1 cellular context compared by ENCODE assay signal in genomic region chr2:44169155-44169898, GRCh38.
TF ChIP-seq lines count a peak whose summit lies in the region.

No MANE protein-coding gene starts in this region.

TF ChIP-seq in HepG2, 621 proteins besides CTCF, POLR2A, EP300 and RAD21 (continued from another document and continues in another):
- TF ChIP-seq TP53 (CRISPR knock-in tag; conservative IDR thresholded peaks at IDR 0.05) (no peak), ZNF180 (CRISPR knock-in tag; IDR thresholded peaks at IDR 0.05; ENCODE audit: borderline replicate concordance, low read depth) (no peak), ZNF572 (CRISPR knock-in tag; IDR thresholded peaks at IDR 0.05) (no peak), ZNF607 (CRISPR knock-in tag; IDR thresholded peaks at IDR 0.05; ENCODE audit: borderline replicate concordance) (0 out of 2 replicates have a peak, but pooled peaks have one; percentile 82), HMGA1 (CRISPR knock-in tag; conservative IDR thresholded peaks at IDR 0.05) (no peak), IKZF1 (IDR thresholded peaks at IDR 0.05) (no peak), ZNF549 (CRISPR knock-in tag; IDR thresholded peaks at IDR 0.05) (no peak), AKAP8 (CRISPR knock-in tag; IDR thresholded peaks at IDR 0.05) (no peak), ZNF577 (CRISPR knock-in tag; IDR thresholded peaks at IDR 0.05; ENCODE audit: borderline replicate concordance, low read depth) (no peak), ZNF441 (CRISPR knock-in tag; IDR thresholded peaks at IDR 0.05; ENCODE audit: borderline replicate concordance) (no peak), YEATS2 (CRISPR knock-in tag; IDR thresholded peaks at IDR 0.05; ENCODE audit: borderline replicate concordance) (no peak), SP140L (CRISPR knock-in tag; IDR thresholded peaks at IDR 0.05; ENCODE audit: borderline replicate concordance) (no peak), ZKSCAN5 (CRISPR knock-in tag; IDR thresholded peaks at IDR 0.05) (no peak), HDAC6 (IDR thresholded peaks at IDR 0.05; ENCODE audit: low read depth, low read length) (no peak), U2AF1 (optimal IDR thresholded peaks at IDR 0.05; ENCODE audit: low read depth, low read length) (no peak), ZNF777 (CRISPR knock-in tag; IDR thresholded peaks at IDR 0.05) (0 out of 2 replicates have a peak, but pooled peaks have one; percentile 6), HDAC2 (CRISPR knock-in tag; IDR thresholded peaks at IDR 0.05) (0 out of 2 replicates have a peak, but pooled peaks have one; percentile 25), SNRNP70 (IDR thresholded peaks at IDR 0.05; ENCODE audit: low read depth, low read length) (no peak), XBP1 (CRISPR knock-in tag; IDR thresholded peaks at IDR 0.05) (no peak), FOSL1 (CRISPR knock-in tag; IDR thresholded peaks at IDR 0.05; ENCODE audit: borderline replicate concordance) (no peak), ZBTB33 (CRISPR knock-in tag; IDR thresholded peaks at IDR 0.05) (no peak), ZNF451 (CRISPR knock-in tag; IDR thresholded peaks at IDR 0.05) (no peak), ZBTB20 (CRISPR knock-in tag; IDR thresholded peaks at IDR 0.05; ENCODE audit: borderline replicate concordance, low read depth) (no peak), ATF7 (IDR thresholded peaks at IDR 0.05) (no peak), ATF7 (CRISPR knock-in tag; IDR thresholded peaks at IDR 0.05) (no peak), FOXK2 (IDR thresholded peaks at IDR 0.05) (no peak), ISL2 (CRISPR knock-in tag; IDR thresholded peaks at IDR 0.05) (no peak), ZNF576 (CRISPR knock-in tag; IDR thresholded peaks at IDR 0.05) (no peak), ZNF773 (CRISPR knock-in tag; IDR thresholded peaks at IDR 0.05; ENCODE audit: borderline replicate concordance) (no peak), ZNF432 (CRISPR knock-in tag; IDR thresholded peaks at IDR 0.05; ENCODE audit: borderline replicate concordance) (no peak), ZNF775 (CRISPR knock-in tag; IDR thresholded peaks at IDR 0.05; ENCODE audit: borderline replicate concordance) (0 out of 2 replicates have a peak, but pooled peaks have one; percentile 12), ZNF782 (CRISPR knock-in tag; IDR thresholded peaks at IDR 0.05; ENCODE audit: borderline replicate concordance) (no peak), NFE2L2 (IDR thresholded peaks at IDR 0.05; ENCODE audit: low read length) (no peak), MED13 (CRISPR knock-in tag; IDR thresholded peaks at IDR 0.05) (no peak), SMAD1 (CRISPR knock-in tag; IDR thresholded peaks at IDR 0.05; ENCODE audit: borderline replicate concordance, low read depth) (0 out of 2 replicates have a peak, but pooled peaks have one; percentile 63), SMARCC2 (IDR thresholded peaks at IDR 0.05) (no peak), MAX (IDR thresholded peaks at IDR 0.05) (no peak), ZBTB49 (CRISPR knock-in tag; IDR thresholded peaks at IDR 0.05; ENCODE audit: borderline replicate concordance) (no peak), PAX8 (CRISPR knock-in tag; IDR thresholded peaks at IDR 0.05; ENCODE audit: borderline replicate concordance) (no peak), KLF15 (CRISPR knock-in tag; IDR thresholded peaks at IDR 0.05; ENCODE audit: borderline replicate concordance) (no peak), ZFAT (CRISPR knock-in tag; conservative IDR thresholded peaks at IDR 0.05) (no peak), ZNF160 (CRISPR knock-in tag; IDR thresholded peaks at IDR 0.05) (no peak), ZNF724P (CRISPR knock-in tag; IDR thresholded peaks at IDR 0.05; ENCODE audit: borderline replicate concordance) (no peak), MLX (CRISPR knock-in tag; IDR thresholded peaks at IDR 0.05) (no peak)
- TF ChIP-seq, protein P1, sequence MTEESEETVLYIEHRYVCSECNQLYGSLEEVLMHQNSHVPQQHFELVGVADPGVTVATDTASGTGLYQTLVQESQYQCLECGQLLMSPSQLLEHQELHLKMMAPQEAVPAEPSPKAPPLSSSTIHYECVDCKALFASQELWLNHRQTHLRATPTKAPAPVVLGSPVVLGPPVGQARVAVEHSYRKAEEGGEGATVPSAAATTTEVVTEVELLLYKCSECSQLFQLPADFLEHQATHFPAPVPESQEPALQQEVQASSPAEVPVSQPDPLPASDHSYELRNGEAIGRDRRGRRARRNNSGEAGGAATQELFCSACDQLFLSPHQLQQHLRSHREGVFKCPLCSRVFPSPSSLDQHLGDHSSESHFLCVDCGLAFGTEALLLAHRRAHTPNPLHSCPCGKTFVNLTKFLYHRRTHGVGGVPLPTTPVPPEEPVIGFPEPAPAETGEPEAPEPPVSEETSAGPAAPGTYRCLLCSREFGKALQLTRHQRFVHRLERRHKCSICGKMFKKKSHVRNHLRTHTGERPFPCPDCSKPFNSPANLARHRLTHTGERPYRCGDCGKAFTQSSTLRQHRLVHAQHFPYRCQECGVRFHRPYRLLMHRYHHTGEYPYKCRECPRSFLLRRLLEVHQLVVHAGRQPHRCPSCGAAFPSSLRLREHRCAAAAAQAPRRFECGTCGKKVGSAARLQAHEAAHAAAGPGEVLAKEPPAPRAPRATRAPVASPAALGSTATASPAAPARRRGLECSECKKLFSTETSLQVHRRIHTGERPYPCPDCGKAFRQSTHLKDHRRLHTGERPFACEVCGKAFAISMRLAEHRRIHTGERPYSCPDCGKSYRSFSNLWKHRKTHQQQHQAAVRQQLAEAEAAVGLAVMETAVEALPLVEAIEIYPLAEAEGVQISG (CRISPR knock-in tag; IDR thresholded peaks at IDR 0.05) = peak; percentile 52
- TF ChIP-seq, protein P2, sequence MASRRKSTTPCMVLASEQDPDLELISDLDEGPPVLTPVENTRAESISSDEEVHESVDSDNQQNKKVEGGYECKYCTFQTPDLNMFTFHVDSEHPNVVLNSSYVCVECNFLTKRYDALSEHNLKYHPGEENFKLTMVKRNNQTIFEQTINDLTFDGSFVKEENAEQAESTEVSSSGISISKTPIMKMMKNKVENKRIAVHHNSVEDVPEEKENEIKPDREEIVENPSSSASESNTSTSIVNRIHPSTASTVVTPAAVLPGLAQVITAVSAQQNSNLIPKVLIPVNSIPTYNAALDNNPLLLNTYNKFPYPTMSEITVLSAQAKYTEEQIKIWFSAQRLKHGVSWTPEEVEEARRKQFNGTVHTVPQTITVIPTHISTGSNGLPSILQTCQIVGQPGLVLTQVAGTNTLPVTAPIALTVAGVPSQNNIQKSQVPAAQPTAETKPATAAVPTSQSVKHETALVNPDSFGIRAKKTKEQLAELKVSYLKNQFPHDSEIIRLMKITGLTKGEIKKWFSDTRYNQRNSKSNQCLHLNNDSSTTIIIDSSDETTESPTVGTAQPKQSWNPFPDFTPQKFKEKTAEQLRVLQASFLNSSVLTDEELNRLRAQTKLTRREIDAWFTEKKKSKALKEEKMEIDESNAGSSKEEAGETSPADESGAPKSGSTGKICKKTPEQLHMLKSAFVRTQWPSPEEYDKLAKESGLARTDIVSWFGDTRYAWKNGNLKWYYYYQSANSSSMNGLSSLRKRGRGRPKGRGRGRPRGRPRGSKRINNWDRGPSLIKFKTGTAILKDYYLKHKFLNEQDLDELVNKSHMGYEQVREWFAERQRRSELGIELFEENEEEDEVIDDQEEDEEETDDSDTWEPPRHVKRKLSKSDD (CRISPR knock-in tag; IDR thresholded peaks at IDR 0.05; ENCODE audit: low read depth) = no peak
- TF ChIP-seq, protein P3, sequence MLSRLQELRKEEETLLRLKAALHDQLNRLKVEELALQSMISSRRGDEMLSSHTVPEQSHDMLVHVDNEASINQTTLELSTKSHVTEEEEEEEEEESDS (CRISPR knock-in tag; IDR thresholded peaks at IDR 0.05; ENCODE audit: borderline replicate concordance) = no peak
- TF ChIP-seq, protein P4, sequence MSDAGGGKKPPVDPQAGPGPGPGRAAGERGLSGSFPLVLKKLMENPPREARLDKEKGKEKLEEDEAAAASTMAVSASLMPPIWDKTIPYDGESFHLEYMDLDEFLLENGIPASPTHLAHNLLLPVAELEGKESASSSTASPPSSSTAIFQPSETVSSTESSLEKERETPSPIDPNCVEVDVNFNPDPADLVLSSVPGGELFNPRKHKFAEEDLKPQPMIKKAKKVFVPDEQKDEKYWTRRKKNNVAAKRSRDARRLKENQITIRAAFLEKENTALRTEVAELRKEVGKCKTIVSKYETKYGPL (CRISPR knock-in tag; IDR thresholded peaks at IDR 0.05) = 0 out of 2 replicates have a peak, but pooled peaks have one; percentile 60
- TF ChIP-seq, protein P5, sequence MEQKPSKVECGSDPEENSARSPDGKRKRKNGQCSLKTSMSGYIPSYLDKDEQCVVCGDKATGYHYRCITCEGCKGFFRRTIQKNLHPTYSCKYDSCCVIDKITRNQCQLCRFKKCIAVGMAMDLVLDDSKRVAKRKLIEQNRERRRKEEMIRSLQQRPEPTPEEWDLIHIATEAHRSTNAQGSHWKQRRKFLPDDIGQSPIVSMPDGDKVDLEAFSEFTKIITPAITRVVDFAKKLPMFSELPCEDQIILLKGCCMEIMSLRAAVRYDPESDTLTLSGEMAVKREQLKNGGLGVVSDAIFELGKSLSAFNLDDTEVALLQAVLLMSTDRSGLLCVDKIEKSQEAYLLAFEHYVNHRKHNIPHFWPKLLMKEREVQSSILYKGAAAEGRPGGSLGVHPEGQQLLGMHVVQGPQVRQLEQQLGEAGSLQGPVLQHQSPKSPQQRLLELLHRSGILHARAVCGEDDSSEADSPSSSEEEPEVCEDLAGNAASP (CRISPR knock-in tag; IDR thresholded peaks at IDR 0.05; ENCODE audit: borderline replicate concordance) = no peak
- TF ChIP-seq, protein P6, sequence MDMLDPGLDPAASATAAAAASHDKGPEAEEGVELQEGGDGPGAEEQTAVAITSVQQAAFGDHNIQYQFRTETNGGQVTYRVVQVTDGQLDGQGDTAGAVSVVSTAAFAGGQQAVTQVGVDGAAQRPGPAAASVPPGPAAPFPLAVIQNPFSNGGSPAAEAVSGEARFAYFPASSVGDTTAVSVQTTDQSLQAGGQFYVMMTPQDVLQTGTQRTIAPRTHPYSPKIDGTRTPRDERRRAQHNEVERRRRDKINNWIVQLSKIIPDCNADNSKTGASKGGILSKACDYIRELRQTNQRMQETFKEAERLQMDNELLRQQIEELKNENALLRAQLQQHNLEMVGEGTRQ (IDR thresholded peaks at IDR 0.05; ENCODE audit: low read depth, low read length) = no peak
- TF ChIP-seq, protein P6 (CRISPR knock-in tag; IDR thresholded peaks at IDR 0.05; ENCODE audit: borderline replicate concordance) = no peak
- TF ChIP-seq, protein P7, sequence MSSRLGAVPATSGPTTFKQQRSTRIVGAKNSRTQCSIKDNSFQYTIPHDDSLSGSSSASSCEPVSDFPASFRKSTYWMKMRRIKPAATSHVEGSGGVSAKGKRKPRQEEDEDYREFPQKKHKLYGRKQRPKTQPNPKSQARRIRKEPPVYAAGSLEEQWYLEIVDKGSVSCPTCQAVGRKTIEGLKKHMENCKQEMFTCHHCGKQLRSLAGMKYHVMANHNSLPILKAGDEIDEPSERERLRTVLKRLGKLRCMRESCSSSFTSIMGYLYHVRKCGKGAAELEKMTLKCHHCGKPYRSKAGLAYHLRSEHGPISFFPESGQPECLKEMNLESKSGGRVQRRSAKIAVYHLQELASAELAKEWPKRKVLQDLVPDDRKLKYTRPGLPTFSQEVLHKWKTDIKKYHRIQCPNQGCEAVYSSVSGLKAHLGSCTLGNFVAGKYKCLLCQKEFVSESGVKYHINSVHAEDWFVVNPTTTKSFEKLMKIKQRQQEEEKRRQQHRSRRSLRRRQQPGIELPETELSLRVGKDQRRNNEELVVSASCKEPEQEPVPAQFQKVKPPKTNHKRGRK (CRISPR knock-in tag; IDR thresholded peaks at IDR 0.05) = no peak
